Comparison of ENCODE assay signal across 8 cellular contexts in the genomic region with DNA sequence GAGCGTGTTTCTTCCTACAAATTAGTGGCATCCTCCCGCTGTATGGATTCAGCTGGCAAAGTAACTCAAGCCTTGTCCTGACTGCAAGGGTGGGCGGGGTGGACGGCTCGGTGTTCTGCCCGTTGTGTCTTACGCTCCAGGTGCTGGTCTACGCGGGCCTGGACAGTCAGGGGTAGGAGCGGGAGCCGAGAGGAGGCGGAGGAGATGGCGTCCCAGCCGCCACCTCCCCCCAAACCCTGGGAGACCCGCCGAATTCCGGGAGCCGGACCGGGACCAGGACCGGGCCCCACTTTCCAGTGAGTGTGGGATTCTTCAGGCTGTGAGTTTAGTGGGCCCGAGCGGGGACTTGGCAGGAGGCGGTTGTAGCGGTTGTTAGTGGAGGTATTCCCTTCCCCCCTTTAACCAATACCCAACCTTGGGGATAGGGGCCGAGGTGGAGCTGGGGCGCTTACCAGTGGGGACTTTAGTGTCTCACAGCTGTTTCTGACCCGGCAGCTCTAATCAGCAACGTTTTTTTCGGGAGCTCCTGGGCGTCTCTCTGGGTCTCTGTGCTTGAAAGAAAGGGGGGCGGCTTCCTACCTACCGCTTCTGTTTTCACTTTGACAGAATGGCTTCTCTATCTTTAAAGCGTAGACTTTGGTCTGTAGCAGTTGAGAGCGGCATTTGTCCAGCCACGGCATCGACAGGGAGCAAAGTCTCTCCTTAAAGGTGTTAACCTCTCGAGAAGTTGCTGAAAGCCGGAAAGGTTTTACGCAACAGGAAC. TPM values are rescaled to one million over a fixed set of nuclear protein-coding genes. Genes with fewer than 3 reads are reported as not detected.
A peak's percentile ranks its signal among the peaks of the same experiment; 100 is the strongest.
DNase-seq lines count a peak whose midpoint lies in the region; ATAC-seq and TF ChIP-seq lines count a peak whose summit lies in the region.

A gene with protein sequence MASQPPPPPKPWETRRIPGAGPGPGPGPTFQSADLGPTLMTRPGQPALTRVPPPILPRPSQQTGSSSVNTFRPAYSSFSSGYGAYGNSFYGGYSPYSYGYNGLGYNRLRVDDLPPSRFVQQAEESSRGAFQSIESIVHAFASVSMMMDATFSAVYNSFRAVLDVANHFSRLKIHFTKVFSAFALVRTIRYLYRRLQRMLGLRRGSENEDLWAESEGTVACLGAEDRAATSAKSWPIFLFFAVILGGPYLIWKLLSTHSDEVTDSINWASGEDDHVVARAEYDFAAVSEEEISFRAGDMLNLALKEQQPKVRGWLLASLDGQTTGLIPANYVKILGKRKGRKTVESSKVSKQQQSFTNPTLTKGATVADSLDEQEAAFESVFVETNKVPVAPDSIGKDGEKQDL (plus strand): TSS at position 165 of the 763 bp plus-strand sequence. CDS start 40 bp downstream, at position 205.
A gene with protein sequence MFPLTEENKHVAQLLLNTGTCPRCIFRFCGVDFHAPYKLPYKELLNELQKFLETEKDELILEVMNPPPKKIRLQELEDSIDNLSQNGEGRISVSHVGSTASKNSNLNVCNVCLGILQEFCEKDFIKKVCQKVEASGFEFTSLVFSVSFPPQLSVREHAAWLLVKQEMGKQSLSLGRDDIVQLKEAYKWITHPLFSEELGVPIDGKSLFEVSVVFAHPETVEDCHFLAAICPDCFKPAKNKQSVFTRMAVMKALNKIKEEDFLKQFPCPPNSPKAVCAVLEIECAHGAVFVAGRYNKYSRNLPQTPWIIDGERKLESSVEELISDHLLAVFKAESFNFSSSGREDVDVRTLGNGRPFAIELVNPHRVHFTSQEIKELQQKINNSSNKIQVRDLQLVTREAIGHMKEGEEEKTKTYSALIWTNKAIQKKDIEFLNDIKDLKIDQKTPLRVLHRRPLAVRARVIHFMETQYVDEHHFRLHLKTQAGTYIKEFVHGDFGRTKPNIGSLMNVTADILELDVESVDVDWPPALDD (minus strand): TSS at position 700 of the 763 bp plus-strand sequence. CDS start 6,365 bp downstream, outside the sequence.

- H3K9me3 Mint-ChIP-seq in dendritic cell treated with granulocyte-macrophage colony-stimulating factor and Interleukin-4, amounts not matched to agents 40 ng/mL and 50 ng/mL, for 4 days, result no peaks in the 10 kb centered on the region

- H3K27ac Mint-ChIP-seq in dendritic cell treated with granulocyte-macrophage colony-stimulating factor and Interleukin-4, amounts not matched to agents 40 ng/mL and 50 ng/mL, for 4 days, result peak within 1 kb of the TSS; percentile 92

- H3K27me3 Mint-ChIP-seq in dendritic cell treated with granulocyte-macrophage colony-stimulating factor and Interleukin-4, amounts not matched to agents 40 ng/mL and 50 ng/mL, for 4 days, result no peaks in the 10 kb centered on the region

- H3K4me3 Mint-ChIP-seq in dendritic cell treated with granulocyte-macrophage colony-stimulating factor and Interleukin-4, amounts not matched to agents 40 ng/mL and 50 ng/mL, for 4 days, result peak within 1 kb of the TSS; percentile 95

- no peaks in the 10 kb centered on the region for H3K27me3 ChIP-seq in liver (ENCODE audit: control insufficient read depth in 4 of 4, insufficient read depth in 4 of 4, low read length in 3 of 4)

- H3K4me3 ChIP-seq in liver (ENCODE audit: low read depth in 1 of 3, low read length in 3 of 3), result peak within 1 kb of the TSS; percentile 68 to 94 (median 83)

- no peaks in the 10 kb centered on the region for H3K9me3 ChIP-seq in liver (ENCODE audit: control insufficient read depth in 4 of 4, low read length in 3 of 4)

- intact Hi-C loops in dendritic cell treated with granulocyte-macrophage colony-stimulating factor and Interleukin-4, amounts not matched to agents 40 ng/mL and 50 ng/mL, for 4 days (cut with micrococcal nuclease), result loop anchor here (5.0 kb wide), 1 partner anchor 50 kb away; a partner anchor contains a TSS

- DNase-seq in AG08396 (ENCODE audit: low spot score) (peak; percentile 83), NCI-H226 (peak; percentile 80)
- peak; percentile 58 to 67 for DNase-seq in activated CD4-positive, alpha-beta T cell treated with anti-CD3 and anti-CD28 coated beads for 4 hours
- peak; percentile 67 for DNase-seq in stimulated activated CD4-positive, alpha-beta T cell treated with anti-CD3 and anti-CD28 coated beads, Interleukin-4, amount 100 ng/mL, for 1 hour

- peaks cover 7 to 20% (median 15%) of the 10 kb centered on the region in 4 donors for H3K4me1 ChIP-seq in liver (ENCODE audit: control insufficient read depth in 4 of 4, insufficient read depth in 4 of 4, low read length in 3 of 4)

- peaks cover 36% of the 10 kb centered on the region for H3K36me3 Mint-ChIP-seq in dendritic cell treated with granulocyte-macrophage colony-stimulating factor and Interleukin-4, amounts not matched to agents 40 ng/mL and 50 ng/mL, for 4 days (ENCODE audit: low read depth)

- under 1% methylated on average over 39 of the region's 39 CpGs for WGBS in liver

- H3K36me3 ChIP-seq in liver (ENCODE audit: control insufficient read depth in 4 of 4, insufficient read depth in 3 of 4, low read depth in 1 of 4, low read length in 3 of 4), result no peaks in the 10 kb centered on the region

- H3K9ac ChIP-seq in liver (ENCODE audit: low read depth in 1 of 2, low read length in 2 of 2), result peak within 1 kb of the TSS; percentile 71 to 92

- peaks cover 16% of the 10 kb centered on the region for H3K4me1 Mint-ChIP-seq in dendritic cell treated with granulocyte-macrophage colony-stimulating factor and Interleukin-4, amounts not matched to agents 40 ng/mL and 50 ng/mL, for 4 days (ENCODE audit: low read depth)

- H3K27ac ChIP-seq in liver (ENCODE audit: low read depth in 1 of 2, low read length in 2 of 2), result peak within 1 kb of the TSS; percentile 97

- peak; percentile 48 for ATAC-seq in GM18858 (IDR thresholded peaks at IDR 0.05; ENCODE audit: unreplicated experiment)
- ATAC-seq in HG03060 (IDR thresholded peaks at IDR 0.05; ENCODE audit: low read depth, unreplicated experiment), result peak; percentile 55

- no peak for TF ChIP-seq CTCF in liver (IDR thresholded peaks at IDR 0.05; ENCODE audit: low read depth, low read length, missing input control)

- TF ChIP-seq RAD21 in liver (IDR thresholded peaks at IDR 0.05), result no peak

TF ChIP-seq in liver, 16 proteins besides CTCF, POLR2A, EP300 and RAD21 (continues in another document):
- TF ChIP-seq, protein P1, sequence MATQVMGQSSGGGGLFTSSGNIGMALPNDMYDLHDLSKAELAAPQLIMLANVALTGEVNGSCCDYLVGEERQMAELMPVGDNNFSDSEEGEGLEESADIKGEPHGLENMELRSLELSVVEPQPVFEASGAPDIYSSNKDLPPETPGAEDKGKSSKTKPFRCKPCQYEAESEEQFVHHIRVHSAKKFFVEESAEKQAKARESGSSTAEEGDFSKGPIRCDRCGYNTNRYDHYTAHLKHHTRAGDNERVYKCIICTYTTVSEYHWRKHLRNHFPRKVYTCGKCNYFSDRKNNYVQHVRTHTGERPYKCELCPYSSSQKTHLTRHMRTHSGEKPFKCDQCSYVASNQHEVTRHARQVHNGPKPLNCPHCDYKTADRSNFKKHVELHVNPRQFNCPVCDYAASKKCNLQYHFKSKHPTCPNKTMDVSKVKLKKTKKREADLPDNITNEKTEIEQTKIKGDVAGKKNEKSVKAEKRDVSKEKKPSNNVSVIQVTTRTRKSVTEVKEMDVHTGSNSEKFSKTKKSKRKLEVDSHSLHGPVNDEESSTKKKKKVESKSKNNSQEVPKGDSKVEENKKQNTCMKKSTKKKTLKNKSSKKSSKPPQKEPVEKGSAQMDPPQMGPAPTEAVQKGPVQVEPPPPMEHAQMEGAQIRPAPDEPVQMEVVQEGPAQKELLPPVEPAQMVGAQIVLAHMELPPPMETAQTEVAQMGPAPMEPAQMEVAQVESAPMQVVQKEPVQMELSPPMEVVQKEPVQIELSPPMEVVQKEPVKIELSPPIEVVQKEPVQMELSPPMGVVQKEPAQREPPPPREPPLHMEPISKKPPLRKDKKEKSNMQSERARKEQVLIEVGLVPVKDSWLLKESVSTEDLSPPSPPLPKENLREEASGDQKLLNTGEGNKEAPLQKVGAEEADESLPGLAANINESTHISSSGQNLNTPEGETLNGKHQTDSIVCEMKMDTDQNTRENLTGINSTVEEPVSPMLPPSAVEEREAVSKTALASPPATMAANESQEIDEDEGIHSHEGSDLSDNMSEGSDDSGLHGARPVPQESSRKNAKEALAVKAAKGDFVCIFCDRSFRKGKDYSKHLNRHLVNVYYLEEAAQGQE (IDR thresholded peaks at IDR 0.05), result no peak
- TF ChIP-seq HNF4G (IDR thresholded peaks at IDR 0.05), result peak; percentile 97
- TF ChIP-seq SP1 (IDR thresholded peaks at IDR 0.05), result peak; percentile 83
- peak; percentile 81 for TF ChIP-seq TAF1 (conservative IDR thresholded peaks at IDR 0.05)
- peak; percentile 60 to 78 for TF ChIP-seq JUND (IDR thresholded peaks at IDR 0.05)
- TF ChIP-seq YY1 (IDR thresholded peaks at IDR 0.05), result peak; percentile 55
- TF ChIP-seq RXRA (IDR thresholded peaks at IDR 0.05), result peak; percentile 64 to 83
- no peak for TF ChIP-seq GABPA (IDR thresholded peaks at IDR 0.05 in 1 of 2, conservative IDR thresholded peaks at IDR 0.05 in 1 of 2)
- TF ChIP-seq FOXA1 (IDR thresholded peaks at IDR 0.05), result no peak
- TF ChIP-seq, protein P2, sequence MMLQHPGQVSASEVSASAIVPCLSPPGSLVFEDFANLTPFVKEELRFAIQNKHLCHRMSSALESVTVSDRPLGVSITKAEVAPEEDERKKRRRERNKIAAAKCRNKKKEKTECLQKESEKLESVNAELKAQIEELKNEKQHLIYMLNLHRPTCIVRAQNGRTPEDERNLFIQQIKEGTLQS (IDR thresholded peaks at IDR 0.05), result no peak
- TF ChIP-seq, protein P3, sequence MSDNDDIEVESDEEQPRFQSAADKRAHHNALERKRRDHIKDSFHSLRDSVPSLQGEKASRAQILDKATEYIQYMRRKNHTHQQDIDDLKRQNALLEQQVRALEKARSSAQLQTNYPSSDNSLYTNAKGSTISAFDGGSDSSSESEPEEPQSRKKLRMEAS (IDR thresholded peaks at IDR 0.05), result peak; percentile 20
- no peak for TF ChIP-seq FOXA2 (IDR thresholded peaks at IDR 0.05)
- peak; percentile 90 to 96 for TF ChIP-seq HNF4A (conservative IDR thresholded peaks at IDR 0.05)
- peak; percentile 59 for TF ChIP-seq NR2F2 (IDR thresholded peaks at IDR 0.05)

RNA-seq across cellular contexts. Expression of the first gene that starts in this region (rescaled TPM):
- 10 to 100 TPM; 25.1 to 42.8 TPM for total RNA-seq in liver
- polyA plus RNA-seq in liver, result 10 to 100 TPM; 10.6 to 17.9 TPM

RNA-seq across cellular contexts. Expression of the second gene that starts in this region (rescaled TPM):
- total RNA-seq in liver, result 10 to 100 TPM in 1 of 2 donors, 1 to 10 TPM in 1; 5.9 to 19.6 TPM
- 1 to 10 TPM; 4.3 to 6.8 TPM for polyA plus RNA-seq in liver

Comparison
In these comparisons a context has a peak if more than half of its experiments do, and no peak if none do; other contexts are left out.
1. Peak in every context shown above with its lines: DNase-seq, ATAC-seq, H3K4me3 ChIP-seq and H3K27ac ChIP-seq.